1 cellular context compared by ENCODE assay signal in the genomic region with DNA sequence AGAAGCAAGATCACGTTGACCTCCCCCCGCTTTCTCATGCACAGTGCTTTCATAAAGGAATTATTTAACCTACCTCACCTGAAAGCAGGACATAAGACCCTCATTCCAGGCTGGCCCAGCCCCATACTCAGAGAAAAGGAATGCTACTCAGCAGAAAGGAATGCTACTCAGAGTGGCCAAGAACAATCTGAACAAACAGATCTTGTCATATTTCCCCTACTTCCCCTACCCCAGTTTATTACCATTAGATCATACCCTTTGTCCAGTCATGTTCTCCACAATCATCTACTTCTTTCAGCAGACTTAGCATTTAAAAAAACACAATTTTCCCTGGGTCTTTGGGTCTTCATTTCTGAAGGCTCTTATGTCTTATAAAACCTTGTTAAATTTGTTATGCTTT.
TF ChIP-seq lines count a peak whose summit lies in the region.

No MANE protein-coding gene starts in this region.

TF ChIP-seq in endothelial cell of umbilical vein, 7 proteins besides CTCF, POLR2A, EP300 and RAD21:
- TF ChIP-seq, protein P1, sequence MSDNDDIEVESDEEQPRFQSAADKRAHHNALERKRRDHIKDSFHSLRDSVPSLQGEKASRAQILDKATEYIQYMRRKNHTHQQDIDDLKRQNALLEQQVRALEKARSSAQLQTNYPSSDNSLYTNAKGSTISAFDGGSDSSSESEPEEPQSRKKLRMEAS (IDR thresholded peaks at IDR 0.05; ENCODE audit: insufficient read depth, insufficient read length), result no peak
- peak; percentile 88 for TF ChIP-seq GATA2 (IDR thresholded peaks at IDR 0.05; ENCODE audit: insufficient read depth, insufficient read length, low read depth, low read length)
- TF ChIP-seq FOS (IDR thresholded peaks at IDR 0.05; ENCODE audit: borderline replicate concordance, insufficient read depth, low read length), result peak; percentile 94
- no peak for TF ChIP-seq EZH2 (IDR thresholded peaks at IDR 0.05; ENCODE audit: borderline replicate concordance, low read depth, low read length, severe bottlenecking)
- TF ChIP-seq JUN (IDR thresholded peaks at IDR 0.05; ENCODE audit: borderline replicate concordance, insufficient read depth, insufficient read length, low read depth), result peak; percentile 98
- TF ChIP-seq POLR2AphosphoS5 (IDR thresholded peaks at IDR 0.05; ENCODE audit: insufficient read depth, low read depth, low read length), result peak; percentile 77
- TF ChIP-seq MYC (IDR thresholded peaks at IDR 0.05; ENCODE audit: low read depth, low read length), result no peak
